In the genomic region with DNA sequence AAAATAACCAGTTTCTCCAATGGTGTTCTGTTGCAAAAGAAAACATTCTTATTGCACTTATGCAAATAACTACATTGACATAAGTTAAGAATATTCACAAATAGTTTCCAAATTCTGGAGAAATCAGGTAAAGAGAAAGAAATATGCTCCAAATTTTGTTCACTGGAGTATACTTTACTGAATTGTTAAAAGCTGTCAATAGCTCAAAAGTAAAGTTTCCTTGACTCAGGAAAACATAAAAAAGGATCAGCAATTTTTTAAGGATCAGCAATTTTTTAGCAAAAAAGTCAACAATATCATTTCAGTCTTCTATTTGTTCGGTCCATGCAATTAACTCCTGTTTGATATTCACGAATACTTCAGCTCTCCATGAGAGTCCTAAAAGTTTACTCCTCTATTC, we compare ENCODE assay signal across 1 cellular context.
TF ChIP-seq lines count a peak whose summit lies in the region.

No MANE protein-coding gene starts in this region.

TF ChIP-seq in K562, 482 proteins besides CTCF, POLR2A, EP300 and RAD21 (continues in another document):
- TF ChIP-seq MAFF (IDR thresholded peaks at IDR 0.05; ENCODE audit: low read length): peak; percentile 53; the same call in 1 of the 2 replicates
- TF ChIP-seq YY1 (IDR thresholded peaks at IDR 0.05; ENCODE audit: borderline replicate concordance in 1 of 3, control insufficient read depth in 1 of 3, extremely low read depth in 1 of 3, insufficient read depth in 3 of 3, insufficient read length in 1 of 3, insufficient replicate concordance in 2 of 3, low read depth in 1 of 3, low read length in 2 of 3): no peak
- TF ChIP-seq, protein P1, sequence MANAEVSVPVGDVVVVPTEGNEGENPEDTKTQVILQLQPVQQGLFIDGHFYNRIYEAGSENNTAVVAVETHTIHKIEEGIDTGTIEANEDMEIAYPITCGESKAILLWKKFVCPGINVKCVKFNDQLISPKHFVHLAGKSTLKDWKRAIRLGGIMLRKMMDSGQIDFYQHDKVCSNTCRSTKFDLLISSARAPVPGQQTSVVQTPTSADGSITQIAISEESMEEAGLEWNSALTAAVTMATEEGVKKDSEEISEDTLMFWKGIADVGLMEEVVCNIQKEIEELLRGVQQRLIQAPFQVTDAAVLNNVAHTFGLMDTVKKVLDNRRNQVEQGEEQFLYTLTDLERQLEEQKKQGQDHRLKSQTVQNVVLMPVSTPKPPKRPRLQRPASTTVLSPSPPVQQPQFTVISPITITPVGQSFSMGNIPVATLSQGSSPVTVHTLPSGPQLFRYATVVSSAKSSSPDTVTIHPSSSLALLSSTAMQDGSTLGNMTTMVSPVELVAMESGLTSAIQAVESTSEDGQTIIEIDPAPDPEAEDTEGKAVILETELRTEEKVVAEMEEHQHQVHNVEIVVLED (CRISPR knock-in tag; IDR thresholded peaks at IDR 0.05): no peak
- no peak for TF ChIP-seq ZNF143 (CRISPR knock-in tag; IDR thresholded peaks at IDR 0.05)
- no peak for TF ChIP-seq SAFB2 (IDR thresholded peaks at IDR 0.05; ENCODE audit: borderline replicate concordance, low read depth, low read length, severe bottlenecking)
- no peak for TF ChIP-seq STAT5B (CRISPR knock-in tag; IDR thresholded peaks at IDR 0.05)
- no peak for TF ChIP-seq GATAD2A (IDR thresholded peaks at IDR 0.05)
- TF ChIP-seq KLF16 (IDR thresholded peaks at IDR 0.05): no peak
- TF ChIP-seq MBD2 (IDR thresholded peaks at IDR 0.05; ENCODE audit: borderline replicate concordance, low read depth): no peak
- no peak for TF ChIP-seq ZFP91 (CRISPR knock-in tag; IDR thresholded peaks at IDR 0.05)
- no peak for TF ChIP-seq HLTF (IDR thresholded peaks at IDR 0.05)
- no peak for TF ChIP-seq TBL1XR1 (IDR thresholded peaks at IDR 0.05; ENCODE audit: low read length in 2 of 2)
- TF ChIP-seq KDM2B (CRISPR knock-in tag; IDR thresholded peaks at IDR 0.05): no peak
- no peak for TF ChIP-seq TSC22D4 (tag; IDR thresholded peaks at IDR 0.05)
- TF ChIP-seq ZNF277 (CRISPR knock-in tag; IDR thresholded peaks at IDR 0.05; ENCODE audit: borderline replicate concordance): no peak
- TF ChIP-seq SRSF1 (IDR thresholded peaks at IDR 0.05; ENCODE audit: low read depth, low read length): no peak
- TF ChIP-seq JUN (IDR thresholded peaks at IDR 0.05; ENCODE audit: borderline replicate concordance, low read depth, low read length): no peak
- TF ChIP-seq JUN (CRISPR knock-in tag; IDR thresholded peaks at IDR 0.05; ENCODE audit: borderline replicate concordance): no peak
- no peak for TF ChIP-seq BCL6 (CRISPR knock-in tag; IDR thresholded peaks at IDR 0.05)
- no peak for TF ChIP-seq ZNF778 (CRISPR knock-in tag; IDR thresholded peaks at IDR 0.05)
- TF ChIP-seq POLR2G (IDR thresholded peaks at IDR 0.05; ENCODE audit: low read depth, low read length): no peak
- TF ChIP-seq, protein P2, sequence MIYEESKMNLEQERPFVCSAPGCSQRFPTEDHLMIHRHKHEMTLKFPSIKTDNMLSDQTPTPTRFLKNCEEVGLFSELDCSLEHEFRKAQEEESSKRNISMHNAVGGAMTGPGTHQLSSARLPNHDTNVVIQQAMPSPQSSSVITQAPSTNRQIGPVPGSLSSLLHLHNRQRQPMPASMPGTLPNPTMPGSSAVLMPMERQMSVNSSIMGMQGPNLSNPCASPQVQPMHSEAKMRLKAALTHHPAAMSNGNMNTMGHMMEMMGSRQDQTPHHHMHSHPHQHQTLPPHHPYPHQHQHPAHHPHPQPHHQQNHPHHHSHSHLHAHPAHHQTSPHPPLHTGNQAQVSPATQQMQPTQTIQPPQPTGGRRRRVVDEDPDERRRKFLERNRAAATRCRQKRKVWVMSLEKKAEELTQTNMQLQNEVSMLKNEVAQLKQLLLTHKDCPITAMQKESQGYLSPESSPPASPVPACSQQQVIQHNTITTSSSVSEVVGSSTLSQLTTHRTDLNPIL (CRISPR knock-in tag; IDR thresholded peaks at IDR 0.05): no peak
- no peak for TF ChIP-seq ZNF224 (CRISPR knock-in tag; IDR thresholded peaks at IDR 0.05)
- TF ChIP-seq ZNF280A (IDR thresholded peaks at IDR 0.05; ENCODE audit: low read depth, partially characterized antibody): peak; percentile 63
- TF ChIP-seq, protein P3, sequence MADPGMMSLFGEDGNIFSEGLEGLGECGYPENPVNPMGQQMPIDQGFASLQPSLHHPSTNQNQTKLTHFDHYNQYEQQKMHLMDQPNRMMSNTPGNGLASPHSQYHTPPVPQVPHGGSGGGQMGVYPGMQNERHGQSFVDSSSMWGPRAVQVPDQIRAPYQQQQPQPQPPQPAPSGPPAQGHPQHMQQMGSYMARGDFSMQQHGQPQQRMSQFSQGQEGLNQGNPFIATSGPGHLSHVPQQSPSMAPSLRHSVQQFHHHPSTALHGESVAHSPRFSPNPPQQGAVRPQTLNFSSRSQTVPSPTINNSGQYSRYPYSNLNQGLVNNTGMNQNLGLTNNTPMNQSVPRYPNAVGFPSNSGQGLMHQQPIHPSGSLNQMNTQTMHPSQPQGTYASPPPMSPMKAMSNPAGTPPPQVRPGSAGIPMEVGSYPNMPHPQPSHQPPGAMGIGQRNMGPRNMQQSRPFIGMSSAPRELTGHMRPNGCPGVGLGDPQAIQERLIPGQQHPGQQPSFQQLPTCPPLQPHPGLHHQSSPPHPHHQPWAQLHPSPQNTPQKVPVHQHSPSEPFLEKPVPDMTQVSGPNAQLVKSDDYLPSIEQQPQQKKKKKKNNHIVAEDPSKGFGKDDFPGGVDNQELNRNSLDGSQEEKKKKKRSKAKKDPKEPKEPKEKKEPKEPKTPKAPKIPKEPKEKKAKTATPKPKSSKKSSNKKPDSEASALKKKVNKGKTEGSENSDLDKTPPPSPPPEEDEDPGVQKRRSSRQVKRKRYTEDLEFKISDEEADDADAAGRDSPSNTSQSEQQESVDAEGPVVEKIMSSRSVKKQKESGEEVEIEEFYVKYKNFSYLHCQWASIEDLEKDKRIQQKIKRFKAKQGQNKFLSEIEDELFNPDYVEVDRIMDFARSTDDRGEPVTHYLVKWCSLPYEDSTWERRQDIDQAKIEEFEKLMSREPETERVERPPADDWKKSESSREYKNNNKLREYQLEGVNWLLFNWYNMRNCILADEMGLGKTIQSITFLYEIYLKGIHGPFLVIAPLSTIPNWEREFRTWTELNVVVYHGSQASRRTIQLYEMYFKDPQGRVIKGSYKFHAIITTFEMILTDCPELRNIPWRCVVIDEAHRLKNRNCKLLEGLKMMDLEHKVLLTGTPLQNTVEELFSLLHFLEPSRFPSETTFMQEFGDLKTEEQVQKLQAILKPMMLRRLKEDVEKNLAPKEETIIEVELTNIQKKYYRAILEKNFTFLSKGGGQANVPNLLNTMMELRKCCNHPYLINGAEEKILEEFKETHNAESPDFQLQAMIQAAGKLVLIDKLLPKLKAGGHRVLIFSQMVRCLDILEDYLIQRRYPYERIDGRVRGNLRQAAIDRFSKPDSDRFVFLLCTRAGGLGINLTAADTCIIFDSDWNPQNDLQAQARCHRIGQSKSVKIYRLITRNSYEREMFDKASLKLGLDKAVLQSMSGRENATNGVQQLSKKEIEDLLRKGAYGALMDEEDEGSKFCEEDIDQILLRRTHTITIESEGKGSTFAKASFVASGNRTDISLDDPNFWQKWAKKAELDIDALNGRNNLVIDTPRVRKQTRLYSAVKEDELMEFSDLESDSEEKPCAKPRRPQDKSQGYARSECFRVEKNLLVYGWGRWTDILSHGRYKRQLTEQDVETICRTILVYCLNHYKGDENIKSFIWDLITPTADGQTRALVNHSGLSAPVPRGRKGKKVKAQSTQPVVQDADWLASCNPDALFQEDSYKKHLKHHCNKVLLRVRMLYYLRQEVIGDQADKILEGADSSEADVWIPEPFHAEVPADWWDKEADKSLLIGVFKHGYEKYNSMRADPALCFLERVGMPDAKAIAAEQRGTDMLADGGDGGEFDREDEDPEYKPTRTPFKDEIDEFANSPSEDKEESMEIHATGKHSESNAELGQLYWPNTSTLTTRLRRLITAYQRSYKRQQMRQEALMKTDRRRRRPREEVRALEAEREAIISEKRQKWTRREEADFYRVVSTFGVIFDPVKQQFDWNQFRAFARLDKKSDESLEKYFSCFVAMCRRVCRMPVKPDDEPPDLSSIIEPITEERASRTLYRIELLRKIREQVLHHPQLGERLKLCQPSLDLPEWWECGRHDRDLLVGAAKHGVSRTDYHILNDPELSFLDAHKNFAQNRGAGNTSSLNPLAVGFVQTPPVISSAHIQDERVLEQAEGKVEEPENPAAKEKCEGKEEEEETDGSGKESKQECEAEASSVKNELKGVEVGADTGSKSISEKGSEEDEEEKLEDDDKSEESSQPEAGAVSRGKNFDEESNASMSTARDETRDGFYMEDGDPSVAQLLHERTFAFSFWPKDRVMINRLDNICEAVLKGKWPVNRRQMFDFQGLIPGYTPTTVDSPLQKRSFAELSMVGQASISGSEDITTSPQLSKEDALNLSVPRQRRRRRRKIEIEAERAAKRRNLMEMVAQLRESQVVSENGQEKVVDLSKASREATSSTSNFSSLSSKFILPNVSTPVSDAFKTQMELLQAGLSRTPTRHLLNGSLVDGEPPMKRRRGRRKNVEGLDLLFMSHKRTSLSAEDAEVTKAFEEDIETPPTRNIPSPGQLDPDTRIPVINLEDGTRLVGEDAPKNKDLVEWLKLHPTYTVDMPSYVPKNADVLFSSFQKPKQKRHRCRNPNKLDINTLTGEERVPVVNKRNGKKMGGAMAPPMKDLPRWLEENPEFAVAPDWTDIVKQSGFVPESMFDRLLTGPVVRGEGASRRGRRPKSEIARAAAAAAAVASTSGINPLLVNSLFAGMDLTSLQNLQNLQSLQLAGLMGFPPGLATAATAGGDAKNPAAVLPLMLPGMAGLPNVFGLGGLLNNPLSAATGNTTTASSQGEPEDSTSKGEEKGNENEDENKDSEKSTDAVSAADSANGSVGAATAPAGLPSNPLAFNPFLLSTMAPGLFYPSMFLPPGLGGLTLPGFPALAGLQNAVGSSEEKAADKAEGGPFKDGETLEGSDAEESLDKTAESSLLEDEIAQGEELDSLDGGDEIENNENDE (IDR thresholded peaks at IDR 0.05; ENCODE audit: low read depth, low read length): no peak
- no peak for TF ChIP-seq NR2F6 (CRISPR knock-in tag; IDR thresholded peaks at IDR 0.05)
- TF ChIP-seq MAFG (tag; conservative IDR thresholded peaks at IDR 0.05): peak; percentile 86
- TF ChIP-seq GTF2A2 (tag; IDR thresholded peaks at IDR 0.05): no peak
- TF ChIP-seq ZNF766 (CRISPR knock-in tag; conservative IDR thresholded peaks at IDR 0.05): no peak
- no peak for TF ChIP-seq NR0B1 (IDR thresholded peaks at IDR 0.05; ENCODE audit: partially characterized antibody)
- no peak for TF ChIP-seq HIVEP1 (CRISPR knock-in tag; IDR thresholded peaks at IDR 0.05)
- no peak for TF ChIP-seq POU5F1 (IDR thresholded peaks at IDR 0.05; ENCODE audit: borderline replicate concordance, low read depth, low read length, partially characterized antibody)
- TF ChIP-seq ZNF23 (CRISPR knock-in tag; IDR thresholded peaks at IDR 0.05): no peak
- no peak for TF ChIP-seq CREB3L1 (IDR thresholded peaks at IDR 0.05; ENCODE audit: borderline replicate concordance, low read depth)
